ENCODE assay signal across 20 cellular contexts in genomic region chr17:80868022-80868609, GRCh38.
DNase-seq lines count a peak whose midpoint lies in the region; ATAC-seq and TF ChIP-seq lines count a peak whose summit lies in the region.
"Had no signal": no experiment of that assay in that cellular context is flagged by ENCODE, and none has a peak within 500 bp of the region (broad histone marks: within the 10 kb centered on the region; RNA-seq: fewer than 3 reads in every experiment).

No MANE protein-coding gene starts in this region.

- H3K4me1 Mint-ChIP-seq in activated naive CD4-positive, alpha-beta T cell treated with anti-CD3 and anti-CD28 coated beads, Interleukin-2, amount 50 U/mL, for 24 hours = peaks cover 92% of the 10 kb centered on the region
- H3K4me1 Mint-ChIP-seq in activated T-helper 17 cell treated with anti-CD3 and anti-CD28 coated beads, Interleukin-2, amount 50 U/mL, for 72 hours = peaks cover 58% of the 10 kb centered on the region

- H3K36me3 Mint-ChIP-seq in activated naive CD4-positive, alpha-beta T cell treated with anti-CD3 and anti-CD28 coated beads, Interleukin-2, amount 50 U/mL, for 24 hours = peaks cover 27% of the 10 kb centered on the region
- peaks cover 40% of the 10 kb centered on the region for H3K36me3 Mint-ChIP-seq in activated T-helper 17 cell treated with anti-CD3 and anti-CD28 coated beads, Interleukin-2, amount 50 U/mL, for 72 hours (ENCODE audit: low read depth)

- no peak for DNase-seq in activated naive CD4-positive, alpha-beta T cell treated with Interleukin-2 at 50 U/mL for 16 hours
- peak; percentile 14 for DNase-seq in spleen
- DNase-seq in HEK293T (ENCODE audit: extremely low spot score) = no peak
- DNase-seq in upper lobe of right lung = no peak
- no peak for DNase-seq in Ammon's horn (ENCODE audit: low spot score)
- DNase-seq: AML-193, amygdala, dorsolateral prefrontal cortex, KG1, left cardiac atrium, NCI-H1048, NCI-H2107, NCI-H524 treated with DMSO at 0.1 percent for 48 hours, SHP77 had no signal

- WGBS in spleen, 5 donors = 75 to 84% (median 77%) methylated on average over 5 of the region's 5 CpGs

- H3K4me3 ChIP-seq in spleen (no peak overlapping the region), upper lobe of right lung (no peak overlapping the region)
- H3K4me3 ChIP-seq: dorsolateral prefrontal cortex had no signal

- intact Hi-C loops in spleen (cut with DNase I; ENCODE audit: low total_unique reads) (loop anchor here (10.0 kb wide), 1 partner anchor 107 kb away; no protein-coding TSS in a partner anchor), upper lobe of right lung (cut with DNase I) (no loop called here)

- no peak for TF ChIP-seq POLR2A in spleen (IDR thresholded peaks at IDR 0.05)

- POLR2A ChIA-PET in HEK293T (lab: Yijun Ruan, JAX) = no interaction called here

- H3K9me3 ChIP-seq in KOPT-K1 (ENCODE audit: insufficient read depth, low read length, poor library complexity, severe bottlenecking) (no peaks in the 10 kb centered on the region), spleen (peaks cover 0 to 10% (median 0%) of the 10 kb centered on the region in 8 donors), upper lobe of right lung (no peaks in the 10 kb centered on the region)

- H3K27me3 ChIP-seq in spleen (replicated peaks in 1 of 7) (no peaks in the 10 kb centered on the region), upper lobe of right lung (no peaks in the 10 kb centered on the region)
- H3K27me3 ChIP-seq: dorsolateral prefrontal cortex had no signal

- peak; percentile 78 for ATAC-seq in activated T-helper 17 cell treated with anti-CD3 and anti-CD28 coated beads, Interleukin-2, amount 50 U/mL, for 72 hours (replicated peaks)
- ATAC-seq in upper lobe of right lung = no peak
- ATAC-seq: HCT116, left cardiac atrium, WTC11 had no signal

- H3K27ac ChIP-seq in KOPT-K1 (ENCODE audit: low read depth, low read length, poor library complexity, severe bottlenecking) (peak overlapping the region; percentile 3), spleen (no peak overlapping the region), upper lobe of right lung (no peak overlapping the region)
- H3K27ac ChIP-seq: dorsolateral prefrontal cortex had no signal

- no peaks in the 10 kb centered on the region for H3K9me3 Mint-ChIP-seq in activated naive CD4-positive, alpha-beta T cell treated with anti-CD3 and anti-CD28 coated beads, Interleukin-2, amount 50 U/mL, for 24 hours
- no peaks in the 10 kb centered on the region for H3K9me3 Mint-ChIP-seq in activated T-helper 17 cell treated with anti-CD3 and anti-CD28 coated beads, Interleukin-2, amount 50 U/mL, for 72 hours
- H3K9me3 Mint-ChIP-seq: WTC11 had no signal

- H3K4me1 ChIP-seq in spleen = peaks cover 13 to 48% (median 26%) of the 10 kb centered on the region in 6 donors
- peaks cover 11% of the 10 kb centered on the region for H3K4me1 ChIP-seq in upper lobe of right lung

- no peak for TF ChIP-seq CTCF in spleen (IDR thresholded peaks at IDR 0.05 in 8 of 11, conservative IDR thresholded peaks at IDR 0.05 in 3 of 11)
- no peak for TF ChIP-seq CTCF in upper lobe of right lung (IDR thresholded peaks at IDR 0.05)

- H3K36me3 ChIP-seq in KOPT-K1 (ENCODE audit: insufficient read depth, low read length) (peaks cover 21% of the 10 kb centered on the region), spleen (peaks cover 0 to 20% (median 0%) of the 10 kb centered on the region in 6 donors), upper lobe of right lung (no peaks in the 10 kb centered on the region)

- CTCF ChIA-PET in HEK293T (lab: Yijun Ruan, JAX) = no interaction called here

- H3K27ac Mint-ChIP-seq in activated naive CD4-positive, alpha-beta T cell treated with anti-CD3 and anti-CD28 coated beads, Interleukin-2, amount 50 U/mL, for 24 hours = peak overlapping the region; percentile 88
- peak overlapping the region; percentile 71 for H3K27ac Mint-ChIP-seq in activated T-helper 17 cell treated with anti-CD3 and anti-CD28 coated beads, Interleukin-2, amount 50 U/mL, for 72 hours
- H3K27ac Mint-ChIP-seq: mesothelial cell of epicardium, WTC11 had no signal

- H3K27me3 Mint-ChIP-seq in activated naive CD4-positive, alpha-beta T cell treated with anti-CD3 and anti-CD28 coated beads, Interleukin-2, amount 50 U/mL, for 24 hours = no peaks in the 10 kb centered on the region
- H3K27me3 Mint-ChIP-seq in activated T-helper 17 cell treated with anti-CD3 and anti-CD28 coated beads, Interleukin-2, amount 50 U/mL, for 72 hours = no peaks in the 10 kb centered on the region

- peak overlapping the region; percentile 45 for H3K4me3 Mint-ChIP-seq in activated naive CD4-positive, alpha-beta T cell treated with anti-CD3 and anti-CD28 coated beads, Interleukin-2, amount 50 U/mL, for 24 hours
- H3K4me3 Mint-ChIP-seq in activated T-helper 17 cell treated with anti-CD3 and anti-CD28 coated beads, Interleukin-2, amount 50 U/mL, for 72 hours = peak overlapping the region; percentile 67
- H3K4me3 Mint-ChIP-seq: mesothelial cell of epicardium, WTC11 had no signal

TF ChIP-seq in HEK293T, 16 proteins besides CTCF, POLR2A, EP300 and RAD21:
- TF ChIP-seq BHLHE40 (IDR thresholded peaks at IDR 0.05; ENCODE audit: borderline replicate concordance) (no peak), PKNOX1 (IDR thresholded peaks at IDR 0.05) (no peak), L3MBTL2 (conservative IDR thresholded peaks at IDR 0.05) (no peak), ARNT (IDR thresholded peaks at IDR 0.05) (no peak), FOXK2 (IDR thresholded peaks at IDR 0.05) (no peak), SUZ12 (IDR thresholded peaks at IDR 0.05) (no peak), FOXA1 (IDR thresholded peaks at IDR 0.05) (no peak), LEF1 (IDR thresholded peaks at IDR 0.05; ENCODE audit: borderline replicate concordance) (no peak), FOXM1 (IDR thresholded peaks at IDR 0.05; ENCODE audit: borderline replicate concordance) (no peak), ZNF384 (IDR thresholded peaks at IDR 0.05) (no peak), SP1 (IDR thresholded peaks at IDR 0.05) (no peak), HDGF (IDR thresholded peaks at IDR 0.05; ENCODE audit: borderline replicate concordance) (no peak), NFRKB (IDR thresholded peaks at IDR 0.05) (no peak), CTBP1 (IDR thresholded peaks at IDR 0.05; ENCODE audit: borderline replicate concordance) (no peak), ELF4 (IDR thresholded peaks at IDR 0.05) (no peak), TARDBP (IDR thresholded peaks at IDR 0.05) (no peak)
TF ChIP-seq in HEK293T: peak in this region for 0.
